ENCODE assay signal across 14 cellular contexts in the genomic region with DNA sequence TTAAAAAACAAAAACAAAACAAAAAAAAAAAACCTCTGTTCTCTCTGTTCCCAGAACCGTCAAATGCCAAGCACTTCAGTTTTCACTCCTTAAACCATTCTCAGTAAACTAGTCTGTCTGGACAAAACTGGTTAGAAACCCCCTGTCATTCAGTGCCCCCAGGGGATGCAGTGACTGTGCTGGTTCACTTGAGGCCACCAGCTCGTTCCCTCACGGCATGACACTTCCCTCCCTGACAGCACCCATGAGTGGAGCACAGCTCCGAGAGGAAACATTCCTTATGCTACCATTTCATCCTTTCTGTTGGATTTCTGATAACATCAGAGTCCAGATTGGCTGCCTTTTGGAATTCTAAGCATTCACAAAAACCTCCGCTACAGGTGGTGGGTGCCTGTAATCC.
A peak's percentile ranks its signal among the peaks of the same experiment; 100 is the strongest.
DNase-seq lines count a peak whose midpoint lies in the region; ATAC-seq, FAIRE-seq and TF ChIP-seq lines count a peak whose summit lies in the region.
"Had no signal": no experiment of that assay in that cellular context is flagged by ENCODE, and none has a peak within 500 bp of the region (broad histone marks: within the 10 kb centered on the region; RNA-seq: fewer than 3 reads in every experiment).

No MANE protein-coding gene starts in this region.

- H3K27me3 ChIP-seq in GM12878 (replicated peaks in 1 of 2; ENCODE audit: control insufficient read depth in 2 of 2, insufficient read depth in 2 of 2, low read length in 1 of 2) (peaks cover 1 to 2% of the 10 kb centered on the region in 2 experiments; a peak in 1 of 4 replicates), trophoblast cell (ENCODE audit: insufficient read depth, low read length) (no peaks in the 10 kb centered on the region), esophagus squamous epithelium (no peaks in the 10 kb centered on the region)
- H3K27me3 ChIP-seq in CD8-positive, alpha-beta memory T cell (ENCODE audit: insufficient read depth, low read length, poor library complexity, severe bottlenecking): no peaks in the 10 kb centered on the region
- H3K27me3 ChIP-seq: BLaER1 had no signal

- H3K36me3 Mint-ChIP-seq in CD8-positive, alpha-beta memory T cell: no peaks in the 10 kb centered on the region

- no peak overlapping the region for H2AK5ac ChIP-seq in trophoblast cell (ENCODE audit: low read length)

- no peak for TF ChIP-seq EP300 in GM12878 (IDR thresholded peaks at IDR 0.05; ENCODE audit: borderline replicate concordance in 1 of 2, control insufficient read depth in 1 of 2, low read depth in 2 of 2, low read length in 2 of 2)

- no peak overlapping the region for H3K23ac ChIP-seq in trophoblast cell (ENCODE audit: low read length)

- H3K79me2 ChIP-seq in GM12878 (ENCODE audit: control insufficient read depth, insufficient read depth, low read length): no peaks in the 10 kb centered on the region
- H3K79me2 ChIP-seq in trophoblast cell (ENCODE audit: control insufficient read depth, insufficient read depth, low read length, poor library complexity): peaks cover 23% of the 10 kb centered on the region

- H4K20me1 ChIP-seq in GM12878 (ENCODE audit: control insufficient read depth, insufficient read depth): no peaks in the 10 kb centered on the region
- H4K20me1 ChIP-seq: BLaER1 had no signal

- H4K8ac ChIP-seq in trophoblast cell (ENCODE audit: low read depth, low read length): no peak overlapping the region

- H3K27ac ChIP-seq in GM12878 (ENCODE audit: control insufficient read depth, insufficient read depth): no peak overlapping the region
- H3K27ac ChIP-seq in trophoblast cell (ENCODE audit: low read depth, low read length): peak overlapping the region; percentile 99
- no peak overlapping the region for H3K27ac ChIP-seq in esophagus squamous epithelium
- H3K27ac ChIP-seq in CD8-positive, alpha-beta memory T cell (ENCODE audit: low read depth, low read length): no peak overlapping the region
- H3K27ac ChIP-seq: A549, BLaER1 had no signal

- TF ChIP-seq RAD21 in GM12878 (IDR thresholded peaks at IDR 0.05; ENCODE audit: insufficient read depth, low read depth, low read length): no peak

- CTCF ChIA-PET in GM12878 (lab: Yijun Ruan, JAX): no interaction called here
- CTCF ChIA-PET in CD8-positive, alpha-beta memory T cell (lab: Charles Lee): no interaction called here

- H3K14ac ChIP-seq in trophoblast cell (ENCODE audit: low read length): no peak overlapping the region

- POLR2A ChIA-PET in GM12878 (lab: Charles Lee): no interaction called here
- POLR2A ChIA-PET in CD8-positive, alpha-beta memory T cell (lab: Charles Lee): no interaction called here

- H3K9me3 ChIP-seq in GM12878 (replicated peaks; ENCODE audit: control insufficient read depth, insufficient read depth, low read length) (no peaks in the 10 kb centered on the region), trophoblast cell (ENCODE audit: insufficient read depth, low read depth, low read length) (no peaks in the 10 kb centered on the region), esophagus squamous epithelium (no peaks in the 10 kb centered on the region)
- no peaks in the 10 kb centered on the region for H3K9me3 ChIP-seq in CD8-positive, alpha-beta memory T cell (ENCODE audit: low read length)
- H3K9me3 ChIP-seq: A549, BLaER1 had no signal

- H3K4me2 ChIP-seq in GM12878 (ENCODE audit: control insufficient read depth, insufficient read depth) (no peak overlapping the region), trophoblast cell (ENCODE audit: low read length) (no peak overlapping the region)
- H3K4me2 ChIP-seq: A549, BLaER1 had no signal

- RAD21 ChIA-PET in GM12878 (lab: Charles Lee; ENCODE audit: unreplicated experiment): interaction anchor here (0.7 kb wide), 2 partner anchors 135 to 259 kb away, joined by 3 read pairs; no protein-coding TSS in a partner anchor

- TF ChIP-seq POLR2A in GM12878 (IDR thresholded peaks at IDR 0.05; ENCODE audit: low read depth, low read length) (no peak), esophagus squamous epithelium (IDR thresholded peaks at IDR 0.05) (no peak)

- intact Hi-C loops in GM12878 (cut with micrococcal nuclease; ENCODE audit: unreplicated experiment) (no loop called here), esophagus squamous epithelium (cut with DNase I) (no loop called here)

- DNase-seq in ELF-1 (ENCODE audit: low read depth, low spot score): peak; percentile 77
- DNase-seq in GM12878 (ENCODE audit: low read depth, low spot score): no peak
- peak; percentile 94 to 98 for DNase-seq in trophoblast cell
- DNase-seq in esophagus squamous epithelium (lab: John Stamatoyannopoulos, UW): no peak
- DNase-seq in CD8-positive, alpha-beta memory T cell: no peak
- DNase-seq: Calu3, DMS 273 treated with DMSO at 0.1 percent for 48 hours, GOT3, H9, KBM-7 had no signal

- H2BK12ac ChIP-seq in trophoblast cell (ENCODE audit: low read length): peak overlapping the region; percentile 100

- peak overlapping the region; percentile 6 for H2BK5ac ChIP-seq in trophoblast cell (ENCODE audit: low read depth, low read length, poor library complexity)

- 13% methylated on average over 5 of the region's 5 CpGs for WGBS in GM12878 (ENCODE audit: insufficient coverage, insufficient replicate concordance, low lambda C conversion rate, missing lambda C conversion rate)
- no CpG with 5 or more reads among the region's 5 CpGs for WGBS in trophoblast cell (ENCODE audit: extremely low coverage, insufficient coverage, insufficient read length)
- 86 to 88% methylated on average over 4 to 5 of the region's 5 CpGs for WGBS in esophagus squamous epithelium, 2 donors

- no peaks in the 10 kb centered on the region for H3K4me1 Mint-ChIP-seq in CD8-positive, alpha-beta memory T cell

- no peak for FAIRE-seq in GM12878 (lab: Jason Lieb, UNC)
- FAIRE-seq: A549, GM12891 had no signal

- no peak overlapping the region for H3K4me3 Mint-ChIP-seq in CD8-positive, alpha-beta memory T cell
- H3K4me3 Mint-ChIP-seq: H9 had no signal

- H4K12ac ChIP-seq in trophoblast cell (ENCODE audit: low read depth, low read length): no peak overlapping the region

- in situ Hi-C loops in GM12878 (cut with MboI): no loop called here

- peak overlapping the region; percentile 99 for H4K91ac ChIP-seq in trophoblast cell (ENCODE audit: low read depth, low read length)

- H3K36me3 ChIP-seq in GM12878 (ENCODE audit: control insufficient read depth in 2 of 2, insufficient read depth in 2 of 2, low read length in 1 of 2) (no peaks in the 10 kb centered on the region), trophoblast cell (ENCODE audit: control insufficient read depth in 1 of 2, insufficient read depth in 2 of 2, low read length in 2 of 2) (peaks cover 38 to 40% of the 10 kb centered on the region in 2 experiments), esophagus squamous epithelium (peaks cover 0 to 29% (median 0%) of the 10 kb centered on the region in 3 donors)
- no peaks in the 10 kb centered on the region for H3K36me3 ChIP-seq in CD8-positive, alpha-beta memory T cell (ENCODE audit: insufficient read depth, low read length)
- H3K36me3 ChIP-seq: BLaER1 had no signal

- TF ChIP-seq CTCF in GM12878 (IDR thresholded peaks at IDR 0.05 in 2 of 3, conservative IDR thresholded peaks at IDR 0.05 in 1 of 3; ENCODE audit: control insufficient read depth in 2 of 3, extremely low read depth in 1 of 3, insufficient read depth in 1 of 3, low read depth in 3 of 3, low read length in 3 of 3) (no peak), esophagus squamous epithelium (IDR thresholded peaks at IDR 0.05) (no peak)

- H2BK120ac ChIP-seq in trophoblast cell (ENCODE audit: insufficient read depth, low read length, poor library complexity): peak overlapping the region; percentile 99

- H3K4me1 ChIP-seq in GM12878 (ENCODE audit: control insufficient read depth, insufficient read depth, low read length): peaks cover 4% of the 10 kb centered on the region; the same call in 1 of the 2 replicates
- H3K4me1 ChIP-seq in trophoblast cell (ENCODE audit: control insufficient read depth in 1 of 2, insufficient read depth in 2 of 2, low read length in 2 of 2): peaks cover 32 to 39% of the 10 kb centered on the region in 2 experiments
- H3K4me1 ChIP-seq in esophagus squamous epithelium: no peaks in the 10 kb centered on the region
- H3K4me1 ChIP-seq in CD8-positive, alpha-beta memory T cell (ENCODE audit: insufficient read depth, low read length): no peaks in the 10 kb centered on the region
- H3K4me1 ChIP-seq: A549 had no signal

- no TSS peak for BruUV-seq in GM12878 (replicated peaks; lab: Mats Ljungman, UMichigan)

- H3K18ac ChIP-seq in trophoblast cell (ENCODE audit: low read length): no peak overlapping the region

- SMC1A ChIA-PET in GM12878 (lab: Charles Lee; ENCODE audit: uncharacterized antibody, unreplicated experiment): interaction anchor here (1.0 kb wide), 1 partner anchor 16 kb away, joined by 3 read pairs; no protein-coding TSS in a partner anchor

- peaks cover 9 to 18% of the 10 kb centered on the region in 2 donors for H3K27me3 Mint-ChIP-seq in CD8-positive, alpha-beta memory T cell

- no peak overlapping the region for H3K27ac Mint-ChIP-seq in CD8-positive, alpha-beta memory T cell

- no peaks in the 10 kb centered on the region for H3K9me3 Mint-ChIP-seq in CD8-positive, alpha-beta memory T cell
- H3K9me3 Mint-ChIP-seq: H9 had no signal

- peaks cover 65% of the 10 kb centered on the region for H3K79me1 ChIP-seq in trophoblast cell (ENCODE audit: low read length)

- H3K9ac ChIP-seq in GM12878 (ENCODE audit: control insufficient read depth, insufficient read depth, low read length): no peak overlapping the region
- no peak overlapping the region for H3K9ac ChIP-seq in trophoblast cell (ENCODE audit: low read length)
- H3K9ac ChIP-seq: BLaER1 had no signal

- ATAC-seq in GM12878 (no peak), HG03280 (IDR thresholded peaks at IDR 0.05; ENCODE audit: unreplicated experiment) (no peak)
- ATAC-seq: A549 had no signal

- H3K4ac ChIP-seq in trophoblast cell (ENCODE audit: low read depth, low read length): no peak overlapping the region

- no peak overlapping the region for H2AFZ ChIP-seq in GM12878 (ENCODE audit: control insufficient read depth, low read depth, low read length)
- H2AFZ ChIP-seq in trophoblast cell (ENCODE audit: insufficient read depth, low read length, poor library complexity): no peak overlapping the region

- H3K4me3 ChIP-seq in GM12878: no peak overlapping the region
- no peak overlapping the region for H3K4me3 ChIP-seq in trophoblast cell (ENCODE audit: low read depth, low read length)
- no peak overlapping the region for H3K4me3 ChIP-seq in esophagus squamous epithelium
- H3K4me3 ChIP-seq in CD8-positive, alpha-beta memory T cell (ENCODE audit: low read length): no peak overlapping the region
- H3K4me3 ChIP-seq: A549, BLaER1 had no signal

TF ChIP-seq in GM12878, 131 proteins besides CTCF, POLR2A, EP300 and RAD21 (continues in another document):
- peak; percentile 29; the same call in 1 of the 2 replicates for TF ChIP-seq PKNOX1 (IDR thresholded peaks at IDR 0.05)

Comparison
In these comparisons a context has a peak if more than half of its experiments do, and no peak if none do; other contexts are left out.
1. DNase-seq: peak in ELF-1 (single experiment) and trophoblast cell (2 of 2); none in GM12878 (single experiment), esophagus squamous epithelium (single experiment) and CD8-positive, alpha-beta memory T cell (0 of 5).